8 cellular contexts compared by ENCODE assay signal in genomic region chr2:148020358-148021058, GRCh38. TPM values are rescaled to one million over a fixed set of nuclear protein-coding genes. Genes with fewer than 3 reads are reported as not detected.
A peak's percentile ranks its signal among the peaks of the same experiment; 100 is the strongest.
DNase-seq lines count a peak whose midpoint lies in the region; ATAC-seq and TF ChIP-seq lines count a peak whose summit lies in the region.

TSS of gene ORC4 (minus strand) at chr2:148020737. CDS start at chr2:147975958, 44,779 bp downstream.

- peaks cover 43% of the 10 kb centered on the region for H3K4me1 Mint-ChIP-seq in CD14-positive monocyte
- H3K4me1 Mint-ChIP-seq in activated CD4-positive, alpha-beta T cell treated with anti-CD3 and anti-CD28 coated beads, Interleukin-2, amount 10 ng/mL, durations not matched to agents 7 days and 5 days, result peaks cover 42% of the 10 kb centered on the region

- H3K36me3 Mint-ChIP-seq in CD14-positive monocyte, result peaks cover 0 to 3% of the 10 kb centered on the region in 2 donors
- H3K36me3 Mint-ChIP-seq in activated CD4-positive, alpha-beta T cell treated with anti-CD3 and anti-CD28 coated beads, Interleukin-2, amount 10 ng/mL, durations not matched to agents 7 days and 5 days (ENCODE audit: low read depth), result peaks cover 13% of the 10 kb centered on the region

- peak within 1 kb of the TSS; percentile 96 to 99 (median 98) for H3K27ac Mint-ChIP-seq in CD14-positive monocyte
- H3K27ac Mint-ChIP-seq in activated CD4-positive, alpha-beta T cell treated with anti-CD3 and anti-CD28 coated beads, Interleukin-2, amount 10 ng/mL, durations not matched to agents 7 days and 5 days, result peak within 1 kb of the TSS; percentile 98

- no peak for TF ChIP-seq CTCF in CD14-positive monocyte (IDR thresholded peaks at IDR 0.05)

- no peaks in the 10 kb centered on the region for H3K9me3 Mint-ChIP-seq in CD14-positive monocyte
- no peaks in the 10 kb centered on the region for H3K9me3 Mint-ChIP-seq in activated CD4-positive, alpha-beta T cell treated with anti-CD3 and anti-CD28 coated beads, Interleukin-2, amount 10 ng/mL, durations not matched to agents 7 days and 5 days

- H3K27me3 Mint-ChIP-seq in CD14-positive monocyte (ENCODE audit: low read depth in 3 of 3), result no peaks in the 10 kb centered on the region
- H3K27me3 Mint-ChIP-seq in activated CD4-positive, alpha-beta T cell treated with anti-CD3 and anti-CD28 coated beads, Interleukin-2, amount 10 ng/mL, durations not matched to agents 7 days and 5 days, result no peaks in the 10 kb centered on the region

- CTCF ChIA-PET in activated CD4-positive, alpha-beta T cell treated with anti-CD3 and anti-CD28 coated beads, Interleukin-2, amount 10 ng/mL, durations not matched to agents 7 days and 5 days (lab: Charles Lee), result interaction anchor here (0.9 kb wide), 1 partner anchor 8 kb away, joined by 3 read pairs; no protein-coding TSS in a partner anchor

- H3K4me3 Mint-ChIP-seq in CD14-positive monocyte, result peak within 1 kb of the TSS; percentile 100
- peak within 1 kb of the TSS; percentile 96 for H3K4me3 Mint-ChIP-seq in activated CD4-positive, alpha-beta T cell treated with anti-CD3 and anti-CD28 coated beads, Interleukin-2, amount 10 ng/mL, durations not matched to agents 7 days and 5 days

- POLR2A ChIA-PET in activated CD4-positive, alpha-beta T cell treated with anti-CD3 and anti-CD28 coated beads, Interleukin-2, amount 10 ng/mL, durations not matched to agents 7 days and 5 days (lab: Charles Lee), result interaction anchor here (0.6 to 0.9 kb wide), 2 partner anchors 13 to 1342 kb away, joined by 3 read pairs; no protein-coding TSS in a partner anchor

- DNase-seq in CD14-positive monocyte (ENCODE audit: low spot score) (peak; percentile 98), NCI-H69 (lab: John Stamatoyannopoulos, UW) (peak; percentile 99), dedifferentiated amniotic fluid mesenchymal stem cell (ENCODE audit: extremely low spot score) (peak; percentile 100), left kidney (ENCODE audit: low read depth, low spot score) (peak; percentile 100)
- DNase-seq in activated CD4-positive, alpha-beta T cell treated with anti-CD3 and anti-CD28 coated beads, Interleukin-2, amount 10 ng/mL, durations not matched to agents 7 days and 5 days, result peak; percentile 99
- peak; percentile 94 to 98 for DNase-seq in stimulated activated CD4-positive, alpha-beta T cell treated with anti-CD3 and anti-CD28 coated beads, Interleukin-2, amount 100 ng/mL, for 24 hours

- intact Hi-C loops in CD14-positive monocyte (cut with micrococcal nuclease), result loop anchor here in 1 of 2 donors (5.0 kb wide), 1 partner anchor 622 kb away; the partner anchor contains the start of gene EPC2

- peak; percentile 69 for ATAC-seq in GM19351 (IDR thresholded peaks at IDR 0.05; ENCODE audit: unreplicated experiment)
- ATAC-seq in HG03521 (IDR thresholded peaks at IDR 0.05; ENCODE audit: unreplicated experiment), result peak; percentile 79

RNA-seq across cellular contexts. Expression of gene ORC4, which starts in this region (rescaled TPM):
- polyA plus RNA-seq in CD14-positive monocyte, result 10 to 100 TPM; 30.2 to 34.0 TPM
- total RNA-seq in activated CD4-positive, alpha-beta T cell treated with anti-CD3 and anti-CD28 coated beads, Interleukin-2, amount 10 ng/mL, durations not matched to agents 7 days and 5 days, result 10 to 100 TPM; 35.4 to 38.5 TPM

Comparison
In these comparisons a context has a peak if more than half of its experiments do, and no peak if none do; other contexts are left out.
1. Peak in every context shown above with its lines: DNase-seq and ATAC-seq.